Comparison of ENCODE assay signal across 25 cellular contexts in the genomic region with DNA sequence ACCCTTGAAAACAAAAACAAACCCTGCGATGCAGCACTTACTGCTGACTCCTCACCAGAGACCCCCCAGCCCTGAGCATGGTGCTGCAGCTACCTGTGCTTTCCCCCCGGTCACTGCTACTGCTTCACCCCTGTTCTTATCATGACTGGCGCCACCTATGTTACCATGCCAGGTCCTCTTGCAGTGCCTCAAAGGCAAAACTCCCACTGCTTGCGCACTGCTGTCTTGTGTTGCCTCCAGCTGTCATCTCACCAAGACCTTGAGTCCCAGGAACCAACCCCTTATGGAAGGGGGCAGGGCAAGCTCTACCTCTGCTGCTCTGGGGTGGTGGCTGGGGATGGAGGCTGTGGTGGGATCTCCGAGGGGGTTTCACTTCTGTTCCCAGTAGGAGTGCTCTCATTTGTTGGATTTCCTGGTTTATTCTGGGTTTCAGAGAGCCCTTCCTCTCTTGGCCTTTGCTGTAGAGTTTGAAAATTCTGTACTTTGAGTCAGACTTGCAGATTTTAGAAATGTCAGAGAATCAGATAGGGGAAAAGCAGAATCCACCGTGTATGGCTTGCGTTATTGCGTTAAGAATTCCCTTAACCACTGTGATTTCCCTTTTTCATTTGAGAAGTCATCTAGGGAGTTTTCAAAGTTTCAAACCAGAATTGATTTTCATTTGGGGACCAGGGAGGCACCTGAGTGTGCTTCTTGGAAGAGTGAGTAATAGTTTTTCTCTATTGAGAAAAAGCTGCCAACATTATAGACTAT.
DNase-seq lines count a peak whose midpoint lies in the region; ATAC-seq and TF ChIP-seq lines count a peak whose summit lies in the region.
"Had no signal": no experiment of that assay in that cellular context is flagged by ENCODE, and none has a peak within 500 bp of the region (broad histone marks: within the 10 kb centered on the region; RNA-seq: fewer than 3 reads in every experiment).

No MANE protein-coding gene starts in this region.

- TF ChIP-seq CTCF in CD14-positive monocyte (IDR thresholded peaks at IDR 0.05): no peak
- TF ChIP-seq CTCF in GM10266 (IDR thresholded peaks at IDR 0.05; ENCODE audit: control insufficient read depth, insufficient read depth, low read depth, missing control alignments): peak; percentile 3
- TF ChIP-seq CTCF in dorsolateral prefrontal cortex (IDR thresholded peaks at IDR 0.05 in 54 of 56, conservative IDR thresholded peaks at IDR 0.05 in 2 of 56; ENCODE audit: low read depth in 1 of 56, partially characterized antibody in 56 of 56): no peak
- no peak for TF ChIP-seq CTCF in foreskin keratinocyte (conservative IDR thresholded peaks at IDR 0.05)

- no peak overlapping the region for H3K4me3 Mint-ChIP-seq in CD14-positive monocyte
- H3K4me3 Mint-ChIP-seq: activated B cell treated with CpG ODN at 0.5 μM for 24 hours had no signal

- H2AK5ac ChIP-seq in mesendoderm (ENCODE audit: low read length): no peak overlapping the region

- H3K23ac ChIP-seq in mesendoderm (ENCODE audit: low read length): no peak overlapping the region

- no peaks in the 10 kb centered on the region for H3K36me3 ChIP-seq in mesendoderm (ENCODE audit: control insufficient read depth, insufficient read depth, low read length)
- H3K36me3 ChIP-seq: brain microvascular endothelial cell, HAP-1, SJCRH30, transverse colon had no signal

- DNase-seq in CD14-positive monocyte (ENCODE audit: low spot score) (no peak), GM10266 (ENCODE audit: extremely low spot score) (no peak), NCI-H69 (lab: John Stamatoyannopoulos, UW) (peak; percentile 5), mesendoderm (peak; percentile 40), dorsolateral prefrontal cortex (no peak), foreskin keratinocyte (no peak), right cardiac atrium (no peak)
- DNase-seq: activated B cell treated with CpG ODN at 0.5 μM for 24 hours; activated naive CD4-positive, alpha-beta T cell treated with anti-CD3 and anti-CD28 coated beads, Interleukin-2, amount 50 U/mL, for 16 hours; amygdala; brain microvascular endothelial cell; C1 segment of cervical spinal cord; Caco-2; cerebellar nuclear complex; DMS79; heart right ventricle; NCI-H1436; NCI-H2107; NCI-H774; SJCRH30; transverse colon had no signal

- H3K4me3 ChIP-seq in mesendoderm (ENCODE audit: low read length) (no peak overlapping the region), dorsolateral prefrontal cortex (no peak overlapping the region), right cardiac atrium (ENCODE audit: low read length) (no peak overlapping the region)
- H3K4me3 ChIP-seq: HAP-1, heart right ventricle, right atrium auricular region, SJCRH30, smooth muscle cell, transverse colon had no signal

- H3K79me2 ChIP-seq in mesendoderm (ENCODE audit: control insufficient read depth, insufficient read depth, low read length): no peaks in the 10 kb centered on the region

- H3K4me2 ChIP-seq in mesendoderm (ENCODE audit: low read length): no peak overlapping the region
- H3K4me2 ChIP-seq: smooth muscle cell had no signal

- no peak overlapping the region for H3K9ac ChIP-seq in mesendoderm (ENCODE audit: low read length)

- H2BK120ac ChIP-seq in mesendoderm (ENCODE audit: low read depth, low read length): no peak overlapping the region

- H3K56ac ChIP-seq in mesendoderm (ENCODE audit: low read length): no peak overlapping the region

- H3K4me1 ChIP-seq in mesendoderm (ENCODE audit: control insufficient read depth, low read depth, low read length) (no peaks in the 10 kb centered on the region), foreskin keratinocyte (no peaks in the 10 kb centered on the region), right cardiac atrium (ENCODE audit: control insufficient read depth, insufficient read depth, low read length) (no peaks in the 10 kb centered on the region)
- H3K4me1 ChIP-seq: Caco-2, HAP-1, right atrium auricular region, transverse colon had no signal

- H3K27ac Mint-ChIP-seq in CD14-positive monocyte: peak overlapping the region in 6 of 7 donors; percentile 6 to 76 (median 40)
- H3K27ac Mint-ChIP-seq: activated B cell treated with CpG ODN at 0.5 μM for 24 hours had no signal

- no peak overlapping the region for H3K4ac ChIP-seq in mesendoderm (ENCODE audit: low read depth, low read length)

- no peak overlapping the region for H2BK15ac ChIP-seq in mesendoderm (replicated peaks; ENCODE audit: low read depth)

- no peak overlapping the region for H3K27ac ChIP-seq in mesendoderm (ENCODE audit: low read depth, low read length)
- H3K27ac ChIP-seq in dorsolateral prefrontal cortex: no peak overlapping the region
- no peak overlapping the region for H3K27ac ChIP-seq in foreskin keratinocyte
- H3K27ac ChIP-seq in right cardiac atrium (ENCODE audit: low read length): no peak overlapping the region
- H3K27ac ChIP-seq: brain microvascular endothelial cell, heart right ventricle, right atrium auricular region, SJCRH30, transverse colon had no signal

- no CpG with 5 or more reads among the region's 8 CpGs for WGBS in mesendoderm (ENCODE audit: extremely low coverage, insufficient coverage, low lambda C conversion rate)
- WGBS in right cardiac atrium: 80% methylated on average over 8 of the region's 8 CpGs

- H3K79me1 ChIP-seq in mesendoderm (ENCODE audit: low read length): no peaks in the 10 kb centered on the region

- H3K27me3 Mint-ChIP-seq in CD14-positive monocyte (ENCODE audit: low read depth in 3 of 3): peaks cover 0 to 1% (median 0%) of the 10 kb centered on the region in 3 donors

- H4K8ac ChIP-seq in mesendoderm (ENCODE audit: low read depth, low read length): no peak overlapping the region

- no peak overlapping the region for H3K18ac ChIP-seq in mesendoderm (ENCODE audit: low read length)

- H3K27me3 ChIP-seq in mesendoderm (ENCODE audit: insufficient read depth, low read length, poor library complexity) (no peaks in the 10 kb centered on the region), dorsolateral prefrontal cortex (no peaks in the 10 kb centered on the region), foreskin keratinocyte (peaks cover 47% of the 10 kb centered on the region), right cardiac atrium (ENCODE audit: control insufficient read depth, insufficient read depth) (no peaks in the 10 kb centered on the region)
- H3K27me3 ChIP-seq: right atrium auricular region had no signal

- ATAC-seq in foreskin keratinocyte (no peak), right cardiac atrium (no peak)
- ATAC-seq: heart right ventricle, HepG2 had no signal

- intact Hi-C loops in CD14-positive monocyte (cut with micrococcal nuclease) (no loop called here), dorsolateral prefrontal cortex (cut with DNase I) (no loop called here), right cardiac atrium (cut with DNase I) (loop anchor here in 1 of 4 donors (5.0 kb wide), 1 partner anchor 108 kb away; no protein-coding TSS in a partner anchor)

- no peaks in the 10 kb centered on the region for H3K9me3 Mint-ChIP-seq in CD14-positive monocyte
- H3K9me3 Mint-ChIP-seq: activated B cell treated with CpG ODN at 0.5 μM for 24 hours had no signal

- peaks cover 43 to 76% of the 10 kb centered on the region in 2 donors for H3K36me3 Mint-ChIP-seq in CD14-positive monocyte

- H4K5ac ChIP-seq in mesendoderm (ENCODE audit: low read length): no peak overlapping the region

- no peaks in the 10 kb centered on the region for H3K9me3 ChIP-seq in right cardiac atrium (ENCODE audit: control insufficient read depth, low read length)
- H3K9me3 ChIP-seq: Caco-2, HAP-1, heart right ventricle, right atrium auricular region, SJCRH30, transverse colon had no signal

- no peak overlapping the region for H2BK5ac ChIP-seq in mesendoderm (ENCODE audit: low read length)

- peaks cover 10% of the 10 kb centered on the region for H3K4me1 Mint-ChIP-seq in CD14-positive monocyte
- H3K4me1 Mint-ChIP-seq: activated B cell treated with CpG ODN at 0.5 μM for 24 hours had no signal

Comparison
In these comparisons a context has a peak if more than half of its experiments do, and no peak if none do; other contexts are left out.
1. DNase-seq: peak in NCI-H69 (single experiment) and mesendoderm (single experiment); none in CD14-positive monocyte (single experiment), GM10266 (single experiment), dorsolateral prefrontal cortex (0 of 10), foreskin keratinocyte (0 of 2) and right cardiac atrium (0 of 3).